15 cellular contexts compared by ENCODE assay signal in the genomic region with DNA sequence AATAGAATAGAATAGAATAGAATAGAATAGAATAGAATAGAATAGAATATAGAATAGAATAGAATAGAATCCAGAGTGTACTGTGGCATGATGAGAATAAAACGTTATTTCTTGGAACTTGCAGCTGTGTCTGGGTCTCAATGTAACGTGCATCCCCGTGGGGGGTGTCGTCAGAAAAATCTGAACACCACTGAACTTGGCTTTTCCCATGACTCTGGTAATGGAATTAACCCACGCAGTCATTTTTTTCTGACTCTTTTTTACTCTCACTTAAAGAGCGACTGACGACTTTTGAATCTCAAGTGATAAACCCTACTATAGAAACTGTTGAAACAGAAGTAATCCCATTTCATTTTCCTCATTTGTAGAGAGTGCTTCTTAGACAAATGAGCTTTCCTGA.
"Had no signal": no experiment of that assay in that cellular context is flagged by ENCODE, and none has a peak within 500 bp of the region (broad histone marks: within the 10 kb centered on the region; RNA-seq: fewer than 3 reads in every experiment).

No MANE protein-coding gene starts in this region.

- H3K4me3 ChIP-seq: coronary artery, gastrocnemius medialis, testis, uterus had no signal

- DNase-seq: activated CD4-positive, alpha-beta memory T cell treated with anti-CD3 and anti-CD28 coated beads, Interleukin-2, amount 10 ng/mL, durations not matched to agents 7 days and 5 days; activated CD4-positive, alpha-beta T cell treated with anti-CD3 and anti-CD28 coated beads for 36 hours; activated gamma-delta T cell; activated naive CD8-positive, alpha-beta T cell treated with anti-CD3 and anti-CD28 coated beads for 36 hours; activated T-cell treated with anti-CD3 and anti-CD28 coated beads, Interleukin-2, amount 50 U/mL, for 48 hours; effector CD8-positive, alpha-beta T cell; naive thymus-derived CD8-positive, alpha-beta T cell; stimulated activated CD4-positive, alpha-beta T cell treated with anti-CD3 and anti-CD28 coated beads, Interleukin-2, amount 100 ng/mL, for 24 hours; stimulated activated naive CD4-positive, alpha-beta T cell; T-helper 1 cell; WERI-Rb-1 had no signal

- H3K9me3 ChIP-seq: gastrocnemius medialis, testis, uterus had no signal

- H3K4me1 ChIP-seq: uterus had no signal

- ATAC-seq: activated CD4-positive, alpha-beta T cell treated with anti-CD3 and anti-CD28 coated beads for 36 hours; naive thymus-derived CD8-positive, alpha-beta T cell had no signal

- H3K27me3 ChIP-seq: gastrocnemius medialis, testis, uterus had no signal

- H3K36me3 ChIP-seq: uterus had no signal

- H3K27ac ChIP-seq: testis, WERI-Rb-1 had no signal
